In the genomic region with DNA sequence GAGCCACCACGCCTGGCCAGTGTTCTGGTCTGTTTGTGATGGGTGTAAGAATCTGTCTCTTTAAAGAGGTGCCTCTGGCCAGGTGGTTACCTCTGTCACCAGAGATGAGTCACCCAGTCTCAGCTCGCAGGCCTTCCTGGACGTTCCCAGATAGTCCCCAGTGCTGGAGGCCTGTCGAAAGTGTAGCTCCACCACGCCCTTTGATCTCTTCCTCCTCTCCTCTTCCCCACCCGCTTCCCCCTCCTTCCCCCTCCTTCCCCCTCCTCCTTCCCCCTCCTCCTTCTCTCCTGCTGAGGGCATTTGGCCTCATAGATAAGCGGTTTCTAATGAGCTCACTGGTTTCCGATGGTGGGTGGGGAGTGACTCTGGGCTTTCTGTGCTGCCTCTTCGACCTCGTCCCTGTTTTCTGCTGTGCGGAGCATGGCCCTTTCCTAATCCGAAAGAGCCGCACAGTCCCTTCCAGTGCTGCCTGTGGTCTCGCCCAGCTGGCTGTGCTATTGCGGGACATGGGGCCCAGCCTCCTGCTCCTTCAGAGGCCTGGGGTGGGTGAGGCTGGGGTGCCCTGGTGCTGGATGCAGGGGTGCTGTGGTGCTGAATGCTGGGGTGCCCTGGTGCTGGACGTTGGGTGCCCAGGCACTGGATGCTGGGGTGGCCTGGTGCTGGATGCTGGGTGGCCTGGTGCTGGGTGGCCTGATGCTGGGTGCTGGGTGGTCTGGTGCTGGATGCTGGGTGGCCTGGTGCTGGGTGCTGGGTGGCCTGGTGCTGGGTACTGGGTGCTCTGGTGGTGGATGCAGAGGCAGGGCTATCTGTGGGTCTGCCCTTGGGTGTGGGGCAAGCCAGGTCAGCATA, we compare ENCODE assay signal across 8 cellular contexts. TPM values are rescaled to one million over a fixed set of nuclear protein-coding genes. Genes with fewer than 3 reads are reported as not detected.
DNase-seq lines count a peak whose midpoint lies in the region; ATAC-seq and TF ChIP-seq lines count a peak whose summit lies in the region.

No MANE protein-coding gene starts in this region.

- H3K9me3 ChIP-seq in BLaER1 (no peaks in the 10 kb centered on the region), stomach (no peaks in the 10 kb centered on the region)

- H4K20me1 ChIP-seq in BLaER1: peaks cover 88% of the 10 kb centered on the region

- H3K4me1 ChIP-seq in BLaER1: peaks cover 25% of the 10 kb centered on the region
- H3K4me1 ChIP-seq in stomach: peaks cover 38 to 61% (median 50%) of the 10 kb centered on the region in 4 donors

- 21 to 37% (median 28%) methylated on average over 14 to 16 of the region's 16 CpGs for WGBS in stomach, 5 donors

- peak; percentile 18 to 23 for DNase-seq in activated CD4-positive, alpha-beta T cell treated with anti-CD3 and anti-CD28 coated beads for 4 hours
- DNase-seq in left cardiac atrium (peak; percentile 42), stomach (peak; percentile 61), RKO (ENCODE audit: low spot score) (no peak)
- DNase-seq in effector CD8-positive, alpha-beta T cell (lab: John Stamatoyannopoulos, UW): no peak

- H3K4me3 ChIP-seq in BLaER1 (no peak overlapping the region), stomach (no peak overlapping the region)

- H3K27ac ChIP-seq in BLaER1 (peak overlapping the region; percentile 58), stomach (peak overlapping the region; percentile 69 to 79 (median 75))

- intact Hi-C loops in left cardiac atrium (cut with DNase I): no loop called here
- intact Hi-C loops in stomach (cut with DNase I; ENCODE audit: low total_unique reads): no loop called here

- TF ChIP-seq EP300 in stomach (IDR thresholded peaks at IDR 0.05): no peak

- TF ChIP-seq POLR2A in stomach (IDR thresholded peaks at IDR 0.05): no peak

- H3K36me3 ChIP-seq in BLaER1: no peaks in the 10 kb centered on the region
- peaks cover 0 to 18% (median 8%) of the 10 kb centered on the region in 4 donors for H3K36me3 ChIP-seq in stomach

- TF ChIP-seq CTCF in stomach (IDR thresholded peaks at IDR 0.05): no peak

- H3K27me3 ChIP-seq in BLaER1 (no peaks in the 10 kb centered on the region), stomach (no peaks in the 10 kb centered on the region)

- H3K4me2 ChIP-seq in BLaER1: peak overlapping the region; percentile 82

- ATAC-seq in HG02610 (IDR thresholded peaks at IDR 0.05; ENCODE audit: unreplicated experiment) (peak; percentile 45), left cardiac atrium (peak; percentile 53 to 68), GM21390 (IDR thresholded peaks at IDR 0.05; ENCODE audit: unreplicated experiment) (no peak)

- peak overlapping the region; percentile 29; the same call in 1 of the 2 replicates for H3K9ac ChIP-seq in BLaER1

RNA-seq across cellular contexts. Expression of a gene that starts 19.2 kb away (rescaled TPM):
- total RNA-seq in left cardiac atrium (10 to 100 TPM; 65.1 to 69.4 TPM), stomach (10 to 100 TPM; 35.0 to 83.1 (median 41.5) TPM)
- 10 to 100 TPM in 2 of 3 donors, 1 to 10 TPM in 1; 9.9 to 16.1 (median 10.4) TPM for polyA plus RNA-seq in stomach

Comparison
In these comparisons a context has a peak if more than half of its experiments do, and no peak if none do; other contexts are left out.
1. DNase-seq: peak in activated CD4-positive, alpha-beta T cell treated with anti-CD3 and anti-CD28 coated beads for 4 hours (2 of 2), left cardiac atrium (single experiment) and stomach (single experiment); none in RKO (single experiment) and effector CD8-positive, alpha-beta T cell (single experiment).